Comparison of ENCODE assay signal across 12 cellular contexts in genomic region chr11:13098067-13098466, GRCh38.
DNase-seq lines count a peak whose midpoint lies in the region; ATAC-seq and TF ChIP-seq lines count a peak whose summit lies in the region.
"Had no signal": no experiment of that assay in that cellular context is flagged by ENCODE, and none has a peak within 500 bp of the region (broad histone marks: within the 10 kb centered on the region; RNA-seq: fewer than 3 reads in every experiment).

No MANE protein-coding gene starts in this region.

- H3K9me3 ChIP-seq in breast epithelium = no peaks in the 10 kb centered on the region
- no peaks in the 10 kb centered on the region for H3K9me3 ChIP-seq in mucosa of descending colon
- H3K9me3 ChIP-seq: HAP-1 had no signal

- H3K27me3 ChIP-seq in breast epithelium = no peaks in the 10 kb centered on the region

- H3K4me1 ChIP-seq in breast epithelium (peaks cover 0 to 6% of the 10 kb centered on the region in 2 donors), mucosa of descending colon (ENCODE audit: low read depth) (peaks cover 5% of the 10 kb centered on the region)
- H3K4me1 ChIP-seq: HAP-1 had no signal

- no peak for TF ChIP-seq POLR2A in breast epithelium (IDR thresholded peaks at IDR 0.05)

- H3K4me3 ChIP-seq in breast epithelium (no peak overlapping the region), mucosa of descending colon (no peak overlapping the region)
- H3K4me3 ChIP-seq: HAP-1 had no signal

- DNase-seq in D341Med (ENCODE audit: low spot score) (peak; percentile 84), NCI-H146 (lab: John Stamatoyannopoulos, UW) (peak; percentile 57), breast epithelium (ENCODE audit: low spot score in 2 of 2) (peak; percentile 53 to 93), mucosa of descending colon (no peak), GM20000 (ENCODE audit: low spot score) (no peak)
- no peak for DNase-seq in stimulated activated CD8-positive, alpha-beta memory T cell treated with anti-CD3 and anti-CD28 coated beads, Interleukin-4, amount 100 ng/mL, for 48 hours
- DNase-seq: activated CD8-positive, alpha-beta memory T cell treated with anti-CD3 and anti-CD28 coated beads, Interleukin-2, amount 50 U/mL, for 4 hours; aorta; T-helper 9 cell had no signal

- H3K27ac ChIP-seq in breast epithelium = peak overlapping the region; percentile 54 to 58

- intact Hi-C loops in breast epithelium (cut with DNase I; ENCODE audit: low total_unique reads) = no loop called here
- intact Hi-C loops in mucosa of descending colon (cut with DNase I, micrococcal nuclease) = no loop called here

- ATAC-seq in mucosa of descending colon (peak; percentile 42), HG02885 (IDR thresholded peaks at IDR 0.05; ENCODE audit: poor library complexity, unreplicated experiment) (no peak), HG02763 (IDR thresholded peaks at IDR 0.05; ENCODE audit: unreplicated experiment) (no peak)

- no peaks in the 10 kb centered on the region for H3K36me3 ChIP-seq in breast epithelium
- no peaks in the 10 kb centered on the region for H3K36me3 ChIP-seq in mucosa of descending colon (ENCODE audit: low read depth)
- H3K36me3 ChIP-seq: HAP-1 had no signal

- TF ChIP-seq CTCF in breast epithelium (IDR thresholded peaks at IDR 0.05) (no peak), mucosa of descending colon (IDR thresholded peaks at IDR 0.05) (no peak), GM20000 (IDR thresholded peaks at IDR 0.05; ENCODE audit: extremely low read depth, missing control alignments) (no peak)

Comparison
In these comparisons a context has a peak if more than half of its experiments do, and no peak if none do; other contexts are left out.
1. DNase-seq: peak in D341Med (single experiment), NCI-H146 (single experiment) and breast epithelium (2 of 2); none in mucosa of descending colon (0 of 3), GM20000 (single experiment) and stimulated activated CD8-positive, alpha-beta memory T cell treated with anti-CD3 and anti-CD28 coated beads, Interleukin-4, amount 100 ng/mL, for 48 hours (single experiment).